In the genomic region with DNA sequence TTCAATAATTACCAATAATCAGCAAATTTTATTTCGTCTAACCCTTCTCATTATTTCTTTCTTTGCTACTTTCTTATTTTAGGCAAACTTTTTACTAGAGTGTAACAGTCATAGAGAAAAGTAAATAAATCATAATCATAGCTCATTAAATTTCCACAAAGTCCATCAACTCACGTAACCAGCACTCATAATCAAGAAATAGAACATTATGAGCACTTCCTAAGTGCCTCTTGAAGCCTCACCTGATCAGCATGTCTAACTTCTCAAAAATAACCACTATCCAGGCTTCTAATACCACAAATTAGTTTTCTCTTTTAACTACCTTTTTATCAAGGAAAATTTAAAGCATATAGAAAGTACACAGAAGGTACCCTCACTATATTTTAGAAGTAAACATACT, we compare ENCODE assay signal across 17 cellular contexts. TPM values are rescaled to one million over a fixed set of nuclear protein-coding genes. Genes with fewer than 3 reads are reported as not detected.
DNase-seq lines count a peak whose midpoint lies in the region; ATAC-seq and TF ChIP-seq lines count a peak whose summit lies in the region.
"Had no signal": no experiment of that assay in that cellular context is flagged by ENCODE, and none has a peak within 500 bp of the region (broad histone marks: within the 10 kb centered on the region; RNA-seq: fewer than 3 reads in every experiment).

No MANE protein-coding gene starts in this region.

- H3K4me3 ChIP-seq in left lung: no peak overlapping the region
- no peak overlapping the region for H3K4me3 ChIP-seq in mesendoderm (ENCODE audit: low read length)
- H3K4me3 ChIP-seq: GM12878, GM23248 had no signal

- no peak overlapping the region for H3K9ac ChIP-seq in mesendoderm (ENCODE audit: low read length)
- H3K9ac ChIP-seq: GM23248 had no signal

- no peak overlapping the region for H4K8ac ChIP-seq in mesendoderm (ENCODE audit: low read depth, low read length)

- 100% methylated on average over 1 of the region's 2 CpGs for WGBS in mesendoderm (ENCODE audit: extremely low coverage, insufficient coverage, low lambda C conversion rate)

- H3K9me3 ChIP-seq in left lung: no peaks in the 10 kb centered on the region

- no peak overlapping the region for H2BK15ac ChIP-seq in mesendoderm (replicated peaks; ENCODE audit: low read depth)

- H3K36me3 ChIP-seq in left lung (no peaks in the 10 kb centered on the region), mesendoderm (ENCODE audit: control insufficient read depth, insufficient read depth, low read length) (no peaks in the 10 kb centered on the region)

- no peak overlapping the region for H3K27ac ChIP-seq in left lung
- H3K27ac ChIP-seq in mesendoderm (ENCODE audit: low read depth, low read length): no peak overlapping the region
- H3K27ac ChIP-seq: GM23248 had no signal

- H3K27me3 ChIP-seq in left lung (no peaks in the 10 kb centered on the region), mesendoderm (ENCODE audit: insufficient read depth, low read length, poor library complexity) (no peaks in the 10 kb centered on the region)

- no peak for TF ChIP-seq CTCF in left lung (IDR thresholded peaks at IDR 0.05)

- DNase-seq in DMS79 treated with DMSO at 0.1 percent for 48 hours (lab: John Stamatoyannopoulos, UW): peak; percentile 59
- DNase-seq in NCI-H1105 (lab: John Stamatoyannopoulos, UW): peak; percentile 12
- DNase-seq in left lung: no peak
- DNase-seq in T-helper 9 cell: no peak
- no peak for DNase-seq in mesendoderm
- DNase-seq: C1 segment of cervical spinal cord; Calu3; CD4-positive, alpha-beta memory T cell; COR-L47; DMS53; EL; GDM1; GM23248; H7; HCEC 1CT had no signal

- intact Hi-C loops in left lung (cut with DNase I): no loop called here

- H3K79me2 ChIP-seq in mesendoderm (ENCODE audit: control insufficient read depth, insufficient read depth, low read length): no peaks in the 10 kb centered on the region

- no peak overlapping the region for H4K5ac ChIP-seq in mesendoderm (ENCODE audit: low read length)

- no peaks in the 10 kb centered on the region for H3K79me1 ChIP-seq in mesendoderm (ENCODE audit: low read length)

- no peaks in the 10 kb centered on the region for H3K4me1 ChIP-seq in left lung
- H3K4me1 ChIP-seq in mesendoderm (ENCODE audit: control insufficient read depth, low read depth, low read length): no peaks in the 10 kb centered on the region

- no peak overlapping the region for H3K56ac ChIP-seq in mesendoderm (ENCODE audit: low read length)

- H2BK120ac ChIP-seq in mesendoderm (ENCODE audit: low read depth, low read length): no peak overlapping the region

- H2AK5ac ChIP-seq in mesendoderm (ENCODE audit: low read length): no peak overlapping the region

- H3K23ac ChIP-seq in mesendoderm (ENCODE audit: low read length): no peak overlapping the region

- H3K4me2 ChIP-seq in mesendoderm (ENCODE audit: low read length): no peak overlapping the region

- H3K18ac ChIP-seq in mesendoderm (ENCODE audit: low read length): no peak overlapping the region

- H3K4ac ChIP-seq in mesendoderm (ENCODE audit: low read depth, low read length): no peak overlapping the region

- ATAC-seq in left lung: peak; percentile 64
- no peak for ATAC-seq in HG03196 (IDR thresholded peaks at IDR 0.05; ENCODE audit: unreplicated experiment)
- ATAC-seq: GM12878 had no signal

- no peak overlapping the region for H2BK5ac ChIP-seq in mesendoderm (ENCODE audit: low read length)

RNA-seq across cellular contexts. Expression of gene SLC12A8, which starts 38.4 kb away (rescaled TPM):
- 10 to 100 TPM in 1 of 2 donors, 1 to 10 TPM in 1; 9.0 to 17.1 TPM for total RNA-seq in left lung
- 10.7 TPM for polyA plus RNA-seq in mesendoderm (2013, experiment 1 of 2)
- polyA plus RNA-seq in mesendoderm (2013, experiment 2 of 2): 9.8 TPM
- total RNA-seq: CD4-positive, alpha-beta memory T cell had no signal
- polyA plus RNA-seq: CD4-positive, alpha-beta memory T cell had no signal

Comparison
In these comparisons a context has a peak if more than half of its experiments do, and no peak if none do; other contexts are left out.
1. DNase-seq: peak in DMS79 treated with DMSO at 0.1 percent for 48 hours (single experiment) and NCI-H1105 (single experiment); none in left lung (0 of 2), T-helper 9 cell (single experiment) and mesendoderm (single experiment).